Comparison of ENCODE assay signal across 7 cellular contexts in the genomic region with DNA sequence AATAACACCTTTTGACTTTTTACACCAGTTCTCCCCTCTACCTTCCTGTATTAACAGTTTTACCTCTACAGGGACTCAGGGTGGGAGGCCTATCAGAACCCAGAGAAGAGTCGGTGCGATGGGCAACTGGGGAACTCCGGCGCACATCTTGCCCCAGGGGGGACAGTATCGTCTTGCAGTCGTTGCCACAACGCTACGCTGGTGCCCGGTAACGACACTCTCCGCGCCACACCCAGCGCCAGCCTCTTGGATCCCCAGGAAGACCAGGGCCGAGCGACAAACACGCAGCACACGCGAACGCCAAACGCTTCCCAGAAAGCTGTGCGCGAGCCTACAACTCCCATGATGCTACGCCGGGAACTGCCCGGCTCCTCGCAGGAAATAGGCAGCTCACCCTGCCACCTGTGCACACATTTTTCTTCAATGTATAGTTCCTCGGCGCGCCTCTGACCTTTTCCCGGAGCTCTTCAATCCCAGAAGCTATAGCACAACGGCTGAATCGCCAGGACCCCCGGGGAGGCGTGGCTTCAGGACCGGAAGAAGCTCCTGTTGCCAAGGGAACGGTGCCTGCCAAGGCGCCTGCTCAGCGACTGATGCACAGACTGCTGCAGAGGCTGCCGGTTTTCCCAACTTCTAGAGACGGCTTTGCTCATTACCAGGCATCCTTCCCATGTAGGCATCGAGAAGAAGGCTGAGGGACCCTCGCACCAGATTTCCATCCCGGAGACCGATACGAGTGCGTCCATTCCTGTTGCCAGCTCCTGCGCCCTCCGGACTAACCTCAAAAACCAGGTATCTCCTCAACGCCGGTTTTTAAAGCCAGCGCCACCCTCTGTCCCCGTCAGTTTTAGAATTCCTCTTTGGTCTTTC. TPM values are rescaled to one million over a fixed set of nuclear protein-coding genes. Genes with fewer than 3 reads are reported as not detected.
A peak's percentile ranks its signal among the peaks of the same experiment; 100 is the strongest.
DNase-seq lines count a peak whose midpoint lies in the region; ATAC-seq, FAIRE-seq and TF ChIP-seq lines count a peak whose summit lies in the region.

A gene with protein sequence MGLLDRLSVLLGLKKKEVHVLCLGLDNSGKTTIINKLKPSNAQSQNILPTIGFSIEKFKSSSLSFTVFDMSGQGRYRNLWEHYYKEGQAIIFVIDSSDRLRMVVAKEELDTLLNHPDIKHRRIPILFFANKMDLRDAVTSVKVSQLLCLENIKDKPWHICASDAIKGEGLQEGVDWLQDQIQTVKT (plus strand): TSS at position 573 of the 870 bp plus-strand sequence. CDS start 3,350 bp downstream, outside the sequence.

- no peak for TF ChIP-seq CTCF in astrocyte of the cerebellum (IDR thresholded peaks at IDR 0.05; ENCODE audit: low read depth, low read length, missing control alignments)

- in situ Hi-C loops in astrocyte of the cerebellum (cut with HindIII; ENCODE audit: low sequenced_read_pairs): no loop called here

- ATAC-seq in HG02970 (IDR thresholded peaks at IDR 0.05; ENCODE audit: low FRiP score, unreplicated experiment): peak; percentile 97

- H3K4me3 ChIP-seq in astrocyte of the cerebellum (ENCODE audit: low read depth, low read length): peak within 1 kb of the TSS; percentile 85

- FAIRE-seq in GM18507 (lab: Jason Lieb, UNC): peak; percentile 96

- DNase-seq in GM18507 (ENCODE audit: extremely low spot score, insufficient read length, low read depth) (peak; percentile 54), NCI-H187 (lab: John Stamatoyannopoulos, UW) (peak; percentile 81 to 83), T-helper 22 cell (ENCODE audit: low read depth) (peak; percentile 42), astrocyte of the cerebellum (ENCODE audit: low read depth) (peak; percentile 59), hippocampal formation (lab: John Stamatoyannopoulos, UW) (peak; percentile 80 to 87), renal cortical epithelial cell (ENCODE audit: low read depth) (peak; percentile 79)

RNA-seq across cellular contexts. Expression of the gene that starts here (rescaled TPM):
- 5.2 and 15.2 TPM in 2 replicates for total RNA-seq in renal cortical epithelial cell

Comparison
In these comparisons a context has a peak if more than half of its experiments do, and no peak if none do; other contexts are left out.
1. Peak in every context shown above with its lines: DNase-seq, ATAC-seq and H3K4me3 ChIP-seq.